1 cellular context compared by ENCODE assay signal in genomic region chr9:79574166-79574565, GRCh38.
TF ChIP-seq lines count a peak whose summit lies in the region.

No MANE protein-coding gene starts in this region.

TF ChIP-seq in H1, 55 proteins besides CTCF, POLR2A, EP300 and RAD21:
- TF ChIP-seq CREB1 (IDR thresholded peaks at IDR 0.05) (no peak), ATF3 (IDR thresholded peaks at IDR 0.05; ENCODE audit: insufficient read depth, low read depth, low read length) (no peak), KDM5A (IDR thresholded peaks at IDR 0.05; ENCODE audit: low read length) (no peak), PHF8 (conservative IDR thresholded peaks at IDR 0.05; ENCODE audit: low read depth, low read length) (no peak), MAX (IDR thresholded peaks at IDR 0.05) (no peak), USF2 (IDR thresholded peaks at IDR 0.05; ENCODE audit: low read length) (no peak), BCL11A (IDR thresholded peaks at IDR 0.05; ENCODE audit: low read depth in 2 of 2, low read length in 2 of 2) (no peak), JUN (IDR thresholded peaks at IDR 0.05; ENCODE audit: low read depth, low read length) (no peak), TAF7 (optimal IDR thresholded peaks at IDR 0.05; ENCODE audit: borderline replicate concordance, low read depth, low read length) (no peak), HDAC6 (IDR thresholded peaks at IDR 0.05; ENCODE audit: low read depth, low read length) (no peak), CEBPB (IDR thresholded peaks at IDR 0.05; ENCODE audit: low read depth, low read length) (no peak), CTBP2 (IDR thresholded peaks at IDR 0.05; ENCODE audit: borderline replicate concordance, insufficient read depth, insufficient read length, low read length) (no peak), GTF2F1 (IDR thresholded peaks at IDR 0.05; ENCODE audit: borderline replicate concordance, low read depth, low read length) (no peak)
